Comparison of ENCODE assay signal across 20 cellular contexts in the genomic region with DNA sequence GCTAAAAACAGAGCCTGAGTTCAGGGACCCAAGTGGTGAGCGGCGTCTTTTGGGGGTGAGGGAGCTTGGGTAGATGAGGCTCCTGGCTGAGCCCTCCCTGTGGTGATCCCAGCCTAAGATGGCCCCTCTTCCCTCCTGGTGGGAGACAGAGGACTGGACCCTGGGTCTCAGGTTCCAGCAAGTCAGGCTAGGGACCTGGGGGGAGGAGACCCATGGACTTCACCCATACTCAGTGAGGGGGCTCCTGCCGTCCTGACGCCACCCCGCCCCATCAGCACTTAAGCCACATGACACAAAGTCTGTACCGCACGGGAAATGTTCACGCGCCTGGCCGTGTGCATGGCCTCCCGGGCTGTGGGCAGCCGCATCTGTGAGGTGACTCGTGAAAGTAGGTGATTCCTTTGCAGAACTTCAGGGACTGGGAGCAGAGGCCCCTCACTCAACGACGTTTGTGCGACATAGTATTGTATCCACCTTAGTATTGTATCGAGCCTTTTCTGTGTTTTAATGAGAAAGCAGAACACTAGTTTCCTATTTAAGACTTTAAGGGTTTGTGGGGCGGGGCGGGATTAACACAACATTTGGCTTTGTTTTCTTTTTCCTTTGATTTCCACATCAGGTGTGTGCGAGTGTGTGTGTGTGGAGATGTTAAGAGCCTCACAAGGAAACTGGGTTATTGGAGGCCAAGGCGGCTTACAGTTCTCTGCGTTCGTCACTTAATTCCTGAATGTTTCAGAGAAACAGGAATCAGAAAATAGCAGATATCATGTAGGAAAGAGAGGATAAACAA. TPM values are rescaled to one million over a fixed set of nuclear protein-coding genes. Genes with fewer than 3 reads are reported as not detected.
A peak's percentile ranks its signal among the peaks of the same experiment; 100 is the strongest.
DNase-seq lines count a peak whose midpoint lies in the region; ATAC-seq, FAIRE-seq and TF ChIP-seq lines count a peak whose summit lies in the region.
"Had no signal": no experiment of that assay in that cellular context is flagged by ENCODE, and none has a peak within 500 bp of the region (broad histone marks: within the 10 kb centered on the region; RNA-seq: fewer than 3 reads in every experiment).

No MANE protein-coding gene starts in this region.

- TF ChIP-seq EP300 in HepG2 (IDR thresholded peaks at IDR 0.05; ENCODE audit: low read depth in 2 of 2, low read length in 2 of 2) (no peak), HepG2 (CRISPR knock-in tag; IDR thresholded peaks at IDR 0.05; ENCODE audit: borderline replicate concordance) (no peak)

- no peak overlapping the region for H2AFZ ChIP-seq in HepG2 (ENCODE audit: low read length)

- intact Hi-C loops in HepG2 (cut with micrococcal nuclease; ENCODE audit: unreplicated experiment): no loop called here
- intact Hi-C loops in psoas muscle (cut with DNase I): no loop called here

- CTCF ChIA-PET in HepG2 (lab: Yijun Ruan, JAX; ENCODE audit: low intra/inter-chr PET ratio, low total read pairs): no interaction called here

- in situ Hi-C loops in HepG2 (cut with HindIII; ENCODE audit: extremely low pct_ligation_motif_present, low pct_unique_long_range_greater_than_20kb): no loop called here

- TF ChIP-seq RAD21 in HepG2 (CRISPR knock-in tag; IDR thresholded peaks at IDR 0.05): no peak

- H3K36me3 ChIP-seq in HepG2 (replicated peaks in 1 of 2; ENCODE audit: control insufficient read depth in 1 of 2, insufficient read depth in 2 of 2, low read length in 2 of 2) (peaks cover 16 to 45% of the 10 kb centered on the region in 2 experiments), psoas muscle (ENCODE audit: insufficient read depth in 1 of 2, low read depth in 1 of 2) (peaks cover 0 to 26% of the 10 kb centered on the region in 2 donors)

- H3K36me3 Mint-ChIP-seq in T-helper 17 cell (ENCODE audit: low read depth) (no peaks in the 10 kb centered on the region), immature natural killer cell (no peaks in the 10 kb centered on the region)

- no peak overlapping the region for H3K27ac ChIP-seq in HepG2 (ENCODE audit: extremely low read length, insufficient read depth, low read length)
- no peak overlapping the region for H3K27ac ChIP-seq in psoas muscle
- H3K27ac ChIP-seq: 22Rv1, ascending aorta, C4-2B, dorsolateral prefrontal cortex, esophagus squamous epithelium, heart left ventricle had no signal

- H3K4me1 Mint-ChIP-seq in T-helper 17 cell (peaks cover 2% of the 10 kb centered on the region), immature natural killer cell (no peaks in the 10 kb centered on the region)

- H3K4me1 ChIP-seq in HepG2 (ENCODE audit: insufficient read depth, low read length): peaks cover 3% of the 10 kb centered on the region
- H3K4me1 ChIP-seq in psoas muscle: no peaks in the 10 kb centered on the region
- H3K4me1 ChIP-seq: ascending aorta, esophagus squamous epithelium, heart left ventricle had no signal

- TF ChIP-seq POLR2A in HepG2 (IDR thresholded peaks at IDR 0.05; ENCODE audit: insufficient read depth in 1 of 2, low read depth in 2 of 2, low read length in 2 of 2): no peak

- POLR2A ChIA-PET in HepG2 (lab: Yijun Ruan, JAX): no interaction called here

- TF ChIP-seq CTCF in HepG2 (CRISPR knock-in tag; IDR thresholded peaks at IDR 0.05): no peak
- TF ChIP-seq CTCF in psoas muscle (IDR thresholded peaks at IDR 0.05): no peak

- no TSS peak for BruUV-seq in HepG2 (replicated peaks; lab: Mats Ljungman, UMichigan)

- no peak overlapping the region for H3K4me3 Mint-ChIP-seq in T-helper 17 cell
- no peak overlapping the region for H3K4me3 Mint-ChIP-seq in immature natural killer cell

- H3K79me2 ChIP-seq in HepG2 (ENCODE audit: insufficient read depth, low read length): peaks cover 6% of the 10 kb centered on the region

- H3K27me3 Mint-ChIP-seq in T-helper 17 cell (no peaks in the 10 kb centered on the region), immature natural killer cell (ENCODE audit: low read depth in 3 of 3) (no peaks in the 10 kb centered on the region)

- H3K4me2 ChIP-seq in HepG2 (ENCODE audit: low read depth, low read length): no peak overlapping the region

- no peak for FAIRE-seq in HepG2 (lab: Jason Lieb, UNC)

- no peak overlapping the region for H3K4me3 ChIP-seq in HepG2 (replicated peaks in 1 of 3; ENCODE audit: insufficient read depth in 1 of 3, low read depth in 2 of 3, low read length in 3 of 3)
- no peak overlapping the region for H3K4me3 ChIP-seq in psoas muscle
- H3K4me3 ChIP-seq: ascending aorta, dorsolateral prefrontal cortex, esophagus squamous epithelium, heart left ventricle had no signal

- H4K20me1 ChIP-seq in HepG2 (ENCODE audit: insufficient read depth, low read length): peaks cover under 1% of the 10 kb centered on the region; the same call in 1 of the 2 replicates

- peak overlapping the region; percentile 11 for H3K27ac Mint-ChIP-seq in T-helper 17 cell
- H3K27ac Mint-ChIP-seq in immature natural killer cell: peak overlapping the region in 2 of 6 donors; percentile 1 to 51

- WGBS in HepG2 (ENCODE audit: low lambda C conversion rate): 99% methylated on average over 19 of the region's 23 CpGs
- WGBS in psoas muscle, 3 donors: 94 to 95% (median 94%) methylated on average over 23 of the region's 23 CpGs

- no peak for ATAC-seq in activated CD4-positive, CD25-positive, alpha-beta regulatory T cell treated with anti-CD3 and anti-CD28 coated beads, Interleukin-2, amount 50 U/mL, for 24 hours
- ATAC-seq in T-helper 17 cell: no peak
- ATAC-seq in HepG2: no peak
- ATAC-seq in psoas muscle: no peak
- ATAC-seq: heart left ventricle had no signal

- H3K27me3 ChIP-seq in HepG2 (ENCODE audit: control insufficient read depth in 1 of 2, insufficient read depth in 2 of 2, low read length in 2 of 2) (no peaks in the 10 kb centered on the region), psoas muscle (ENCODE audit: insufficient read depth in 3 of 3, low read length in 2 of 3) (no peaks in the 10 kb centered on the region)
- H3K27me3 ChIP-seq: ascending aorta, dorsolateral prefrontal cortex, esophagus squamous epithelium, heart left ventricle had no signal

- no peaks in the 10 kb centered on the region for H3K9me3 Mint-ChIP-seq in immature natural killer cell

- no peaks in the 10 kb centered on the region for H3K9me3 ChIP-seq in T-helper 17 cell (ENCODE audit: control insufficient read depth, low read length, poor library complexity, severe bottlenecking)
- no peaks in the 10 kb centered on the region for H3K9me3 ChIP-seq in HepG2 (ENCODE audit: low read length)
- no peaks in the 10 kb centered on the region for H3K9me3 ChIP-seq in psoas muscle
- H3K9me3 ChIP-seq: ascending aorta, esophagus squamous epithelium, heart left ventricle had no signal

- peak; percentile 9 for DNase-seq in activated CD4-positive, CD25-positive, alpha-beta regulatory T cell treated with anti-CD3 and anti-CD28 coated beads, Interleukin-2, amount 50 U/mL, for 72 hours
- DNase-seq in T-helper 17 cell: peak in 1 of 3 donors; percentile 6
- DNase-seq in HepG2 (ENCODE audit: low spot score): no peak
- peak; percentile 7 to 48 for DNase-seq in psoas muscle
- DNase-seq in NCI-H446 treated with DMSO at 0.1 percent for 48 hours (lab: John Stamatoyannopoulos, UW): no peak
- DNase-seq in immature natural killer cell: no peak
- DNase-seq in hepatic stellate cell (ENCODE audit: low spot score): no peak
- DNase-seq: activated gamma-delta T cell, esophagus squamous epithelium, kidney glomerular epithelial cell, NCI-H1436 treated with DMSO at 0.1 percent for 48 hours, retina, SIG-M5, substantia nigra had no signal

- no peak overlapping the region for H3K9ac ChIP-seq in HepG2 (ENCODE audit: insufficient read depth, low read depth, low read length)

RNA-seq across cellular contexts. Expression of gene TMEM191C, which starts 18.4 kb away (rescaled TPM):
- 1 to 10 TPM; 2.0 to 3.4 TPM for total RNA-seq in T-helper 17 cell
- total RNA-seq in HepG2 (2016; rRNA removed; fragmentation: Illumina TruSeq; extraction: Trizol): 1.2 and 2.9 TPM in 2 replicates
- 1.9 and 4.2 TPM in 2 replicates for total RNA-seq in HepG2 (2016; cell fraction: cytosol; rRNA removed; fragmentation: Illumina TruSeq; extraction: Trizol; ENCODE audit: low read depth)
- total RNA-seq in HepG2 (2016; cell fraction: insoluble cytoplasmic fraction; rRNA removed; fragmentation: Illumina TruSeq; extraction: Trizol): 0.85 and 0.91 TPM in 2 replicates
- total RNA-seq in HepG2 (2016; cell fraction: membrane; rRNA removed; fragmentation: Illumina TruSeq; extraction: Trizol): 1.3 and 1.9 TPM in 2 replicates
- 1.6 TPM in 2 replicates for total RNA-seq in HepG2 (2016; cell fraction: nucleus; rRNA removed; fragmentation: Illumina TruSeq; extraction: Trizol)
- 2.9 and 3.3 TPM in 2 replicates for polyA plus RNA-seq in HepG2 (2011; rRNA removed)
- 3.1 and 4.1 TPM in 2 replicates for polyA plus RNA-seq in HepG2 (2011; cell fraction: cytosol; rRNA removed)
- polyA plus RNA-seq in HepG2 (2011; cell fraction: nucleus; rRNA removed): 19.1 and 20.7 TPM in 2 replicates
- polyA plus RNA-seq in HepG2 (2012): 1.2 and 1.3 TPM in 2 replicates
- polyA plus RNA-seq in HepG2 (2016; cell fraction: cytosol; fragmentation: Illumina TruSeq; extraction: Trizol; ENCODE audit: low read depth): 0.45 and 0.86 TPM in 2 replicates
- 0.90 and 1.4 TPM in 2 replicates for polyA plus RNA-seq in HepG2 (2016; cell fraction: insoluble cytoplasmic fraction; fragmentation: Illumina TruSeq; extraction: Trizol; ENCODE audit: low read depth)
- 0.54 and 0.72 TPM in 2 replicates for polyA plus RNA-seq in HepG2 (2016; cell fraction: membrane; fragmentation: Illumina TruSeq; extraction: Trizol; ENCODE audit: low read depth)
- polyA plus RNA-seq in HepG2 (2016; cell fraction: nucleus; fragmentation: Illumina TruSeq; extraction: Trizol; ENCODE audit: insufficient read depth, low read depth): 3.6 and 4.2 TPM in 2 replicates
- 1.1 and 3.0 TPM in 2 replicates for polyA minus RNA-seq in HepG2 (2011; rRNA and poly(A)+ RNA removed; ENCODE audit: low replicate concordance)
- polyA minus RNA-seq in HepG2 (2011; cell fraction: cytosol; rRNA and poly(A)+ RNA removed): 1.3 and 2.4 TPM in 2 replicates
- 2.2 and 4.0 TPM in 2 replicates for polyA minus RNA-seq in HepG2 (2011; cell fraction: nucleus; rRNA and poly(A)+ RNA removed)
- total RNA-seq in psoas muscle: under 1 TPM in 1 of 4 donors, not detected in 3; 0.34 TPM
- under 1 TPM; 0.01 to 0.07 (median 0.06) TPM for polyA plus RNA-seq in psoas muscle
- 1 to 10 TPM; 1.7 to 2.5 (median 1.8) TPM for polyA plus RNA-seq in immature natural killer cell
- total RNA-seq: ascending aorta had no signal

RNA-seq across cellular contexts. Expression of gene HIC2, which starts 31.7 kb away (rescaled TPM):
- 10 to 100 TPM; 11.5 to 11.9 TPM for total RNA-seq in T-helper 17 cell
- 11.6 and 13.7 TPM in 2 replicates for total RNA-seq in HepG2 (2016; rRNA removed; fragmentation: Illumina TruSeq; extraction: Trizol)
- 1.2 and 1.5 TPM in 2 replicates for total RNA-seq in HepG2 (2016; cell fraction: cytosol; rRNA removed; fragmentation: Illumina TruSeq; extraction: Trizol; ENCODE audit: low read depth)
- 9.7 and 13.2 TPM in 2 replicates for total RNA-seq in HepG2 (2016; cell fraction: insoluble cytoplasmic fraction; rRNA removed; fragmentation: Illumina TruSeq; extraction: Trizol)
- total RNA-seq in HepG2 (2016; cell fraction: membrane; rRNA removed; fragmentation: Illumina TruSeq; extraction: Trizol): 4.6 and 5.2 TPM in 2 replicates
- 10.7 and 10.9 TPM in 2 replicates for total RNA-seq in HepG2 (2016; cell fraction: nucleus; rRNA removed; fragmentation: Illumina TruSeq; extraction: Trizol)
- 5.0 and 6.1 TPM in 2 replicates for polyA plus RNA-seq in HepG2 (2011; rRNA removed)
- 4.6 and 4.8 TPM in 2 replicates for polyA plus RNA-seq in HepG2 (2011; cell fraction: cytosol; rRNA removed)
- 14.6 and 16.6 TPM in 2 replicates for polyA plus RNA-seq in HepG2 (2011; cell fraction: nucleus; rRNA removed)
- polyA plus RNA-seq in HepG2 (2012): 12.6 and 12.9 TPM in 2 replicates
- polyA plus RNA-seq in HepG2 (2016; cell fraction: cytosol; fragmentation: Illumina TruSeq; extraction: Trizol; ENCODE audit: low read depth): 0.53 and 0.58 TPM in 2 replicates
- 7.8 and 10.0 TPM in 2 replicates for polyA plus RNA-seq in HepG2 (2016; cell fraction: insoluble cytoplasmic fraction; fragmentation: Illumina TruSeq; extraction: Trizol; ENCODE audit: low read depth)
- polyA plus RNA-seq in HepG2 (2016; cell fraction: membrane; fragmentation: Illumina TruSeq; extraction: Trizol; ENCODE audit: low read depth): 1.8 and 2.0 TPM in 2 replicates
- 14.3 and 15.7 TPM in 2 replicates for polyA plus RNA-seq in HepG2 (2016; cell fraction: nucleus; fragmentation: Illumina TruSeq; extraction: Trizol; ENCODE audit: insufficient read depth, low read depth)
- 2.3 and 19.9 TPM in 2 replicates for polyA minus RNA-seq in HepG2 (2011; rRNA and poly(A)+ RNA removed; ENCODE audit: low replicate concordance)
- polyA minus RNA-seq in HepG2 (2011; cell fraction: cytosol; rRNA and poly(A)+ RNA removed): 7.5 and 8.9 TPM in 2 replicates
- 10.9 and 11.6 TPM in 2 replicates for polyA minus RNA-seq in HepG2 (2011; cell fraction: nucleus; rRNA and poly(A)+ RNA removed)
- total RNA-seq in psoas muscle: 1 to 10 TPM; 1.8 to 3.2 (median 2.3) TPM
- polyA plus RNA-seq in psoas muscle: 1 to 10 TPM in 2 of 3 donors, under 1 TPM in 1; 0.94 to 2.2 (median 1.2) TPM
- polyA plus RNA-seq in immature natural killer cell: under 1 TPM in 2 of 3 donors, not detected in 1; 0.36 to 0.41 TPM

Comparison
In these comparisons a context has a peak if more than half of its experiments do, and no peak if none do; other contexts are left out.
1. DNase-seq: peak in activated CD4-positive, CD25-positive, alpha-beta regulatory T cell treated with anti-CD3 and anti-CD28 coated beads, Interleukin-2, amount 50 U/mL, for 72 hours (single experiment) and psoas muscle (2 of 2); none in HepG2 (single experiment), NCI-H446 treated with DMSO at 0.1 percent for 48 hours (single experiment), immature natural killer cell (0 of 3) and hepatic stellate cell (single experiment).